In the genomic region with DNA sequence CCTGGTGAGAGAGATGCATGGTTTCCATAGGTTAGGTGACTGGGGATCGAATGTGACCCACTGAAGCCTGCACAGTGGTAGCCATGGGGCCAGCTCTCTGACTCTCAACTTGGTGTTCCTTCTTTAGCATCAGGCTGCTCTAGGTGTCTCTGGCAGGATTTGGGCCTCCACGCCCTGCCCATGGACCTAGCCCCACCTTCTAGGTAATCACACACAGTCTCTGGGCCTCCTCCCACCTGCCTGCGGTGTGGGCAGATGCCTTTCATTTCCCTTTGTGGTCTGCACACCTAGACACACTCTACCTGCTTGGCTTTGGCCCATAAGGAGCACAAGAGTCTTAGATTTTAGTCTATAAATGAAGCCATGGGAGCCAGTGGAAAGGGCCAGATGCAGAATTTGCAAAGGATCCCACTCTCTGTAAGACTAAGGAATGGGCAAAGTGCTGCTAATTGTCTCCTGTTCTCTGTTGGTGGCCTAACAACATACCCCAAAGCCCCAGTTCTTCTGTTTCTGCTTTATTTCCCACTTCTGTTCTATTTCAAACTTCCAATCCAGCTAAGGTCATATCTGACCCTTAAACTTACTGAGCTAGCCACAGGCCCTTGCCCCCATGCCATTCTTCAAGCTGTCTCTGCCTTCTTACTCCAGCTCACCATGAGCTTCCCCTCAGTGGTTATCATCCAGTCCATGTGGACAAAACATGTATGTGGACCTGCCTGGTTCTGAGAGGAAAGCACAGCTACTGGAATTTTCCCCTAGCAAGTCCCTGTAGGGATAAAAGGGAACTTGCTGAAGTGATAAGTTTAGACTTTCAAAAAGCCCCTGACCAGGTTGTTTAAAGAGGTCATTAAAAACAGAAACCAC, we compare ENCODE assay signal across 12 cellular contexts. TPM values are rescaled to one million over a fixed set of nuclear protein-coding genes. Genes with fewer than 3 reads are reported as not detected.
DNase-seq lines count a peak whose midpoint lies in the region; ATAC-seq and TF ChIP-seq lines count a peak whose summit lies in the region.
"Had no signal": no experiment of that assay in that cellular context is flagged by ENCODE, and none has a peak within 500 bp of the region (broad histone marks: within the 10 kb centered on the region; RNA-seq: fewer than 3 reads in every experiment).

No MANE protein-coding gene starts in this region.

- H3K4me3 ChIP-seq in MM.1S (ENCODE audit: low read length) = 0 out of 2 replicates have a peak overlapping the region, but pooled peaks have one; percentile 5
- no peak overlapping the region for H3K4me3 ChIP-seq in endodermal cell (ENCODE audit: low read length)
- no peak overlapping the region for H3K4me3 ChIP-seq in thyroid gland (replicated peaks in 1 of 3)

- H3F3A ChIP-seq in MM.1S (ENCODE audit: insufficient read depth, low read length) = peaks cover 16% of the 10 kb centered on the region

- H3K27me3 Mint-ChIP-seq in stimulated activated naive CD8-positive, alpha-beta T cell treated with anti-CD3 and anti-CD28 coated beads, Interleukin-15, Interleukin-2, amounts not matched to agents 100 ng/mL and 50 ng/mL, for 24 hours = no peaks in the 10 kb centered on the region
- peaks cover 13% of the 10 kb centered on the region for H3K27me3 Mint-ChIP-seq in endodermal cell (ENCODE audit: insufficient read depth)

- H3K9me3 ChIP-seq in MM.1S (replicated peaks; ENCODE audit: insufficient read depth, low read length) (no peaks in the 10 kb centered on the region), endodermal cell (ENCODE audit: control insufficient read depth, low read length) (peaks cover 29% of the 10 kb centered on the region), thyroid gland (no peaks in the 10 kb centered on the region)

- TF ChIP-seq POLR2A in thyroid gland (IDR thresholded peaks at IDR 0.05) = no peak

- H2AFZ ChIP-seq in MM.1S (ENCODE audit: low read length) = peak overlapping the region; percentile 32; the same call in 1 of the 2 replicates

- H3K9me3 Mint-ChIP-seq in stimulated activated naive CD8-positive, alpha-beta T cell treated with anti-CD3 and anti-CD28 coated beads, Interleukin-15, Interleukin-2, amounts not matched to agents 100 ng/mL and 50 ng/mL, for 24 hours = peaks cover 11% of the 10 kb centered on the region
- H3K9me3 Mint-ChIP-seq in endodermal cell = peaks cover 20% of the 10 kb centered on the region

- intact Hi-C loops in thyroid gland (cut with DNase I) = no loop called here

- H3K79me2 ChIP-seq in MM.1S (ENCODE audit: low read length) = no peaks in the 10 kb centered on the region

- peaks cover 20% of the 10 kb centered on the region for H3K4me1 ChIP-seq in MM.1S (ENCODE audit: low read length)
- H3K4me1 ChIP-seq in endodermal cell (ENCODE audit: control insufficient read depth, insufficient read depth, low read length) = no peaks in the 10 kb centered on the region
- peaks cover 0 to 13% of the 10 kb centered on the region in 2 donors for H3K4me1 ChIP-seq in thyroid gland

- H3K36me3 ChIP-seq in MM.1S (replicated peaks; ENCODE audit: insufficient read depth, low read length) (no peaks in the 10 kb centered on the region), endodermal cell (ENCODE audit: control insufficient read depth, insufficient read depth, low read length) (no peaks in the 10 kb centered on the region), thyroid gland (no peaks in the 10 kb centered on the region)

- H3K4me3 Mint-ChIP-seq in stimulated activated naive CD8-positive, alpha-beta T cell treated with anti-CD3 and anti-CD28 coated beads, Interleukin-15, Interleukin-2, amounts not matched to agents 100 ng/mL and 50 ng/mL, for 24 hours = no peak overlapping the region
- no peak overlapping the region for H3K4me3 Mint-ChIP-seq in endodermal cell
- H3K4me3 Mint-ChIP-seq: type B pancreatic cell had no signal

- H3K9ac ChIP-seq in MM.1S (ENCODE audit: low read length) (no peak overlapping the region), endodermal cell (ENCODE audit: extremely low read depth, low read length, poor library complexity, severe bottlenecking) (no peak overlapping the region)

- peak overlapping the region; percentile 71 for H3K27ac ChIP-seq in MM.1S (ENCODE audit: low read length)
- no peak overlapping the region for H3K27ac ChIP-seq in endodermal cell (ENCODE audit: low read depth, low read length)
- H3K27ac ChIP-seq in thyroid gland = no peak overlapping the region

- H4K20me1 ChIP-seq in MM.1S (ENCODE audit: insufficient read depth, low read length) = no peaks in the 10 kb centered on the region

- no peak for TF ChIP-seq CTCF in MM.1S (IDR thresholded peaks at IDR 0.05; ENCODE audit: low read length)
- TF ChIP-seq CTCF in endodermal cell (conservative IDR thresholded peaks at IDR 0.05) = no peak
- TF ChIP-seq CTCF in thyroid gland (IDR thresholded peaks at IDR 0.05) = no peak

- peak overlapping the region; percentile 50 for H3K27ac Mint-ChIP-seq in stimulated activated naive CD8-positive, alpha-beta T cell treated with anti-CD3 and anti-CD28 coated beads, Interleukin-15, Interleukin-2, amounts not matched to agents 100 ng/mL and 50 ng/mL, for 24 hours
- H3K27ac Mint-ChIP-seq in endodermal cell = no peak overlapping the region
- H3K27ac Mint-ChIP-seq: type B pancreatic cell had no signal

- H3K27me3 ChIP-seq in MM.1S (replicated peaks; ENCODE audit: insufficient read depth, low read length) = no peaks in the 10 kb centered on the region
- no peaks in the 10 kb centered on the region for H3K27me3 ChIP-seq in endodermal cell (ENCODE audit: control insufficient read depth, insufficient read depth, low read length, poor library complexity, severe bottlenecking)
- H3K27me3 ChIP-seq in thyroid gland = no peaks in the 10 kb centered on the region

- ATAC-seq in stimulated activated naive CD8-positive, alpha-beta T cell treated with anti-CD3 and anti-CD28 coated beads, Interleukin-15, Interleukin-2, amounts not matched to agents 100 U/mL and 50 U/mL, for 24 hours = no peak

- H3K9me2 ChIP-seq in MM.1S (replicated peaks; ENCODE audit: insufficient read depth, low read length) = no peaks in the 10 kb centered on the region

- H3K4me2 ChIP-seq in MM.1S (ENCODE audit: low read depth, low read length) = peak overlapping the region; percentile 46

- DNase-seq in stimulated activated naive CD8-positive, alpha-beta T cell treated with anti-CD3 and anti-CD28 coated beads, Interleukin-15, Interleukin-2, amounts not matched to agents 100 U/mL and 50 U/mL, for 24 hours = no peak
- peak; percentile 82 for DNase-seq in MM.1S
- peak; percentile 36 for DNase-seq in endodermal cell
- no peak for DNase-seq in NCI-H1092 treated with DMSO at 0.1 percent for 48 hours (lab: John Stamatoyannopoulos, UW)
- no peak for DNase-seq in AG08396 (ENCODE audit: low spot score)
- DNase-seq in NCI-H1048 (lab: John Stamatoyannopoulos, UW) = no peak
- DNase-seq in thyroid gland = no peak
- DNase-seq: ACHN; stimulated activated CD4-positive, alpha-beta T cell treated with anti-CD3 and anti-CD28 coated beads, Interleukin-12 subunit alpha, Interleukin-12 subunit beta, amount 100 ng/mL, for 4 hours had no signal

- peaks cover 10% of the 10 kb centered on the region for H3K36me3 Mint-ChIP-seq in stimulated activated naive CD8-positive, alpha-beta T cell treated with anti-CD3 and anti-CD28 coated beads, Interleukin-15, Interleukin-2, amounts not matched to agents 100 ng/mL and 50 ng/mL, for 24 hours (ENCODE audit: low read depth)
- peaks cover 12% of the 10 kb centered on the region for H3K36me3 Mint-ChIP-seq in endodermal cell (ENCODE audit: low read depth)
- H3K36me3 Mint-ChIP-seq: type B pancreatic cell had no signal

- 88 to 93% methylated on average over 3 of the region's 3 CpGs for WGBS in endodermal cell (ENCODE audit: insufficient coverage in 1 of 2, insufficient read length in 1 of 2), 2 experiments
- 90% methylated on average over 3 of the region's 3 CpGs for WGBS in thyroid gland, 2 donors

- peaks cover 19% of the 10 kb centered on the region for H3K4me1 Mint-ChIP-seq in stimulated activated naive CD8-positive, alpha-beta T cell treated with anti-CD3 and anti-CD28 coated beads, Interleukin-15, Interleukin-2, amounts not matched to agents 100 ng/mL and 50 ng/mL, for 24 hours (ENCODE audit: low read depth)
- peaks cover 2% of the 10 kb centered on the region for H3K4me1 Mint-ChIP-seq in endodermal cell

RNA-seq across cellular contexts. Expression of a gene that starts 7.3 kb away (rescaled TPM):
- 1 to 10 TPM; 3.3 to 5.1 TPM for total RNA-seq in endodermal cell
- polyA plus RNA-seq in endodermal cell (2013, experiment 1 of 2) = 0.25 TPM
- polyA plus RNA-seq in endodermal cell (2013, experiment 2 of 2) = 0.25 TPM
- 10 to 100 TPM in 2 of 4 donors, 1 to 10 TPM in 2; 2.4 to 18.6 (median 11.8) TPM for total RNA-seq in thyroid gland

RNA-seq across cellular contexts. Expression of a gene that starts 48.1 kb away (rescaled TPM):
- total RNA-seq in endodermal cell = not detected
- polyA plus RNA-seq in endodermal cell (2013, experiment 1 of 2) = not detected
- polyA plus RNA-seq in endodermal cell (2013, experiment 2 of 2) = not detected
- not detected for total RNA-seq in thyroid gland
- polyA plus RNA-seq: adipose tissue had no signal

Comparison
In these comparisons a context has a peak if more than half of its experiments do, and no peak if none do; other contexts are left out.
1. DNase-seq: peak in MM.1S (single experiment) and endodermal cell (single experiment); none in stimulated activated naive CD8-positive, alpha-beta T cell treated with anti-CD3 and anti-CD28 coated beads, Interleukin-15, Interleukin-2, amounts not matched to agents 100 U/mL and 50 U/mL, for 24 hours (single experiment), NCI-H1092 treated with DMSO at 0.1 percent for 48 hours (single experiment), AG08396 (single experiment), NCI-H1048 (single experiment) and thyroid gland (0 of 2).